12 cellular contexts compared by ENCODE assay signal in genomic region chr17:1078831-1079561, GRCh38.
A peak's percentile ranks its signal among the peaks of the same experiment; 100 is the strongest.
DNase-seq lines count a peak whose midpoint lies in the region; ATAC-seq, FAIRE-seq and TF ChIP-seq lines count a peak whose summit lies in the region.
"Had no signal": no experiment of that assay in that cellular context is flagged by ENCODE, and none has a peak within 500 bp of the region (broad histone marks: within the 10 kb centered on the region; RNA-seq: fewer than 3 reads in every experiment).

No MANE protein-coding gene starts in this region.

- ATAC-seq in lower lobe of right lung, result no peak

- peak overlapping the region in 11 of 59 donors; percentile 2 to 51 (median 31) for H3K27ac ChIP-seq in dorsolateral prefrontal cortex
- H3K27ac ChIP-seq in lower lobe of right lung, result no peak overlapping the region
- H3K27ac ChIP-seq: BLaER1 treated with 17β-estradiol and CSF1 and Interleukin-3, amounts not matched to agents 10 nM and 100 nM had no signal

- H3K27ac Mint-ChIP-seq in activated CD4-positive, alpha-beta memory T cell treated with anti-CD3 and anti-CD28 coated beads, Interleukin-2, amount 10 ng/mL, durations not matched to agents 7 days and 5 days, result no peak overlapping the region
- no peak overlapping the region for H3K27ac Mint-ChIP-seq in HFFc6

- H3K9me3 ChIP-seq in lower lobe of right lung, result no peaks in the 10 kb centered on the region
- H3K9me3 ChIP-seq: BLaER1 treated with 17β-estradiol and CSF1 and Interleukin-3, amounts not matched to agents 10 nM and 100 nM had no signal

- H3K36me3 ChIP-seq in lower lobe of right lung, result peaks cover 85% of the 10 kb centered on the region

- H3K27me3 ChIP-seq in dorsolateral prefrontal cortex (peaks cover 0 to 18% (median 0%) of the 10 kb centered on the region in 45 donors), lower lobe of right lung (ENCODE audit: low read depth) (no peaks in the 10 kb centered on the region)
- H3K27me3 ChIP-seq: BLaER1 treated with 17β-estradiol and CSF1 and Interleukin-3, amounts not matched to agents 10 nM and 100 nM had no signal

- H3K27me3 Mint-ChIP-seq in activated CD4-positive, alpha-beta memory T cell treated with anti-CD3 and anti-CD28 coated beads, Interleukin-2, amount 10 ng/mL, durations not matched to agents 7 days and 5 days, result no peaks in the 10 kb centered on the region
- no peaks in the 10 kb centered on the region; the same call in none of the 2 replicates for H3K27me3 Mint-ChIP-seq in HFFc6 (ENCODE audit: insufficient read depth)

- H3K9me3 Mint-ChIP-seq in activated CD4-positive, alpha-beta memory T cell treated with anti-CD3 and anti-CD28 coated beads, Interleukin-2, amount 10 ng/mL, durations not matched to agents 7 days and 5 days, result no peaks in the 10 kb centered on the region
- no peaks in the 10 kb centered on the region for H3K9me3 Mint-ChIP-seq in HFFc6

- CTCF ChIA-PET in activated CD4-positive, alpha-beta memory T cell treated with anti-CD3 and anti-CD28 coated beads, Interleukin-2, amount 10 ng/mL, durations not matched to agents 7 days and 5 days (lab: Charles Lee), result no interaction called here

- POLR2A ChIA-PET in activated CD4-positive, alpha-beta memory T cell treated with anti-CD3 and anti-CD28 coated beads, Interleukin-2, amount 10 ng/mL, durations not matched to agents 7 days and 5 days (lab: Charles Lee), result no interaction called here

- H3K36me3 Mint-ChIP-seq in activated CD4-positive, alpha-beta memory T cell treated with anti-CD3 and anti-CD28 coated beads, Interleukin-2, amount 10 ng/mL, durations not matched to agents 7 days and 5 days (ENCODE audit: low read depth), result peaks cover 23% of the 10 kb centered on the region
- H3K36me3 Mint-ChIP-seq in HFFc6 (ENCODE audit: low read depth), result peaks cover 9% of the 10 kb centered on the region; the same call in 1 of the 2 replicates

- intact Hi-C loops in dorsolateral prefrontal cortex (cut with DNase I) (no loop called here), lower lobe of right lung (cut with DNase I) (no loop called here)

- peaks cover 41% of the 10 kb centered on the region for H3K4me1 ChIP-seq in lower lobe of right lung

- TF ChIP-seq CTCF in dorsolateral prefrontal cortex (IDR thresholded peaks at IDR 0.05 in 54 of 56, conservative IDR thresholded peaks at IDR 0.05 in 2 of 56; ENCODE audit: low read depth in 1 of 56, partially characterized antibody in 56 of 56) (no peak), lower lobe of right lung (IDR thresholded peaks at IDR 0.05) (no peak), HFFc6 (IDR thresholded peaks at IDR 0.05) (no peak)

- H3K4me3 ChIP-seq in dorsolateral prefrontal cortex, result peak overlapping the region in 34 of 59 donors; percentile 6 to 44 (median 23)
- H3K4me3 ChIP-seq in lower lobe of right lung, result no peak overlapping the region
- H3K4me3 ChIP-seq: BLaER1 treated with 17β-estradiol and CSF1 and Interleukin-3, amounts not matched to agents 10 nM and 100 nM had no signal

- peaks cover 12% of the 10 kb centered on the region for H3K4me1 Mint-ChIP-seq in activated CD4-positive, alpha-beta memory T cell treated with anti-CD3 and anti-CD28 coated beads, Interleukin-2, amount 10 ng/mL, durations not matched to agents 7 days and 5 days
- peaks cover 37% of the 10 kb centered on the region for H3K4me1 Mint-ChIP-seq in HFFc6 (ENCODE audit: low read depth)

- peak; percentile 9 for FAIRE-seq in GM12891 (lab: Jason Lieb, UNC)
- FAIRE-seq: endothelial cell of umbilical vein had no signal

- no peak for TF ChIP-seq POLR2A in GM12891 (IDR thresholded peaks at IDR 0.05; ENCODE audit: low read depth, low read length)

- DNase-seq in GM12891 (ENCODE audit: insufficient read length, low spot score), result no peak
- DNase-seq in NCI-H2171 treated with DMSO at 0.1 percent for 48 hours (lab: John Stamatoyannopoulos, UW), result peak; percentile 74
- peak in 1 of 10 donors; percentile 38 for DNase-seq in dorsolateral prefrontal cortex
- DNase-seq in lower lobe of right lung, result peak; percentile 48
- no peak for DNase-seq in activated CD4-positive, alpha-beta memory T cell treated with anti-CD3 and anti-CD28 coated beads, Interleukin-2, amount 10 ng/mL, durations not matched to agents 7 days and 5 days
- DNase-seq in HFFc6, result no peak
- no peak for DNase-seq in stimulated activated CD4-positive, alpha-beta T cell treated with anti-CD3 and anti-CD28 coated beads, Interleukin-12 subunit alpha, Interleukin-12 subunit beta, amount 100 ng/mL, for 4 hours
- DNase-seq in stimulated activated CD8-positive, alpha-beta memory T cell treated with anti-CD3 and anti-CD28 coated beads, Interleukin-4, amount 100 ng/mL, for 48 hours, result no peak
- DNase-seq: activated T-cell treated with anti-CD3 and anti-CD28 coated beads, Interleukin-2, amount 50 U/mL, for 1 hour; NCI-H226 had no signal

- H3K4me3 Mint-ChIP-seq in activated CD4-positive, alpha-beta memory T cell treated with anti-CD3 and anti-CD28 coated beads, Interleukin-2, amount 10 ng/mL, durations not matched to agents 7 days and 5 days, result no peak overlapping the region
- H3K4me3 Mint-ChIP-seq in HFFc6, result no peak overlapping the region

TF ChIP-seq in GM12891, 5 proteins besides CTCF, POLR2A, EP300 and RAD21:
- no peak for TF ChIP-seq POLR2AphosphoS5 (IDR thresholded peaks at IDR 0.05; ENCODE audit: low read depth, low read length)
- TF ChIP-seq PAX5 (IDR thresholded peaks at IDR 0.05; ENCODE audit: insufficient read depth, low read length, severe bottlenecking), result no peak
- no peak for TF ChIP-seq TAF1 (IDR thresholded peaks at IDR 0.05; ENCODE audit: low read depth, low read length)
- TF ChIP-seq SPI1 (IDR thresholded peaks at IDR 0.05; ENCODE audit: low read depth, low read length), result no peak
- no peak for TF ChIP-seq POU2F2 (IDR thresholded peaks at IDR 0.05; ENCODE audit: low read depth, low read length)
TF ChIP-seq in GM12891: peak in this region for 0.

Comparison
In these comparisons a context has a peak if more than half of its experiments do, and no peak if none do; other contexts are left out.
1. DNase-seq: peak in NCI-H2171 treated with DMSO at 0.1 percent for 48 hours (single experiment) and lower lobe of right lung (single experiment); none in GM12891 (single experiment), activated CD4-positive, alpha-beta memory T cell treated with anti-CD3 and anti-CD28 coated beads, Interleukin-2, amount 10 ng/mL, durations not matched to agents 7 days and 5 days (single experiment), HFFc6 (single experiment), stimulated activated CD4-positive, alpha-beta T cell treated with anti-CD3 and anti-CD28 coated beads, Interleukin-12 subunit alpha, Interleukin-12 subunit beta, amount 100 ng/mL, for 4 hours (single experiment) and stimulated activated CD8-positive, alpha-beta memory T cell treated with anti-CD3 and anti-CD28 coated beads, Interleukin-4, amount 100 ng/mL, for 48 hours (single experiment).